8 cellular contexts compared by ENCODE assay signal in genomic region chr1:161119017-161119378, GRCh38. TPM values are rescaled to one million over a fixed set of nuclear protein-coding genes. Genes with fewer than 3 reads are reported as not detected.
DNase-seq lines count a peak whose midpoint lies in the region; ATAC-seq and TF ChIP-seq lines count a peak whose summit lies in the region.

No MANE protein-coding gene starts in this region.

- no peaks in the 10 kb centered on the region for H3K27me3 ChIP-seq in MG63
- H3K27me3 ChIP-seq in lung (ENCODE audit: control insufficient read depth, insufficient read depth), result no peaks in the 10 kb centered on the region

- no peaks in the 10 kb centered on the region for H3K27me3 Mint-ChIP-seq in central memory CD8-positive, alpha-beta T cell

- no peak for ATAC-seq in central memory CD8-positive, alpha-beta T cell (replicated peaks; ENCODE audit: extremely low read depth, poor library complexity, severe bottlenecking)
- ATAC-seq in lung (ENCODE audit: insufficient read depth, low FRiP score) (no peak), HG02759 (IDR thresholded peaks at IDR 0.05; ENCODE audit: unreplicated experiment) (no peak), HG02870 (IDR thresholded peaks at IDR 0.05; ENCODE audit: unreplicated experiment) (no peak)

- peaks cover 49% of the 10 kb centered on the region for H3K36me3 Mint-ChIP-seq in central memory CD8-positive, alpha-beta T cell (ENCODE audit: insufficient read depth)

- DNase-seq in MG63, result peak; percentile 49
- DNase-seq in central memory CD8-positive, alpha-beta T cell (ENCODE audit: low spot score in 2 of 2), result no peak
- DNase-seq in lung (ENCODE audit: low spot score), result no peak
- no peak for DNase-seq in occipital lobe (lab: John Stamatoyannopoulos, UW)

- H3K9me3 ChIP-seq in MG63 (no peaks in the 10 kb centered on the region), lung (ENCODE audit: control insufficient read depth in 2 of 2, insufficient read depth in 1 of 2, low read length in 1 of 2) (no peaks in the 10 kb centered on the region)

- H3K36me3 ChIP-seq in MG63, result peaks cover 77% of the 10 kb centered on the region
- peaks cover 26 to 33% of the 10 kb centered on the region in 2 donors for H3K36me3 ChIP-seq in lung (ENCODE audit: control insufficient read depth in 2 of 2, insufficient read depth in 2 of 2, low read length in 2 of 2)
- peaks cover 1% of the 10 kb centered on the region for H3K36me3 ChIP-seq in urinary bladder (ENCODE audit: insufficient read depth)

- peaks cover 50% of the 10 kb centered on the region for H3K4me1 Mint-ChIP-seq in central memory CD8-positive, alpha-beta T cell

- WGBS in lung, 2 donors, result 35 to 59% methylated on average over 6 of the region's 6 CpGs
- WGBS in urinary bladder, result 26% methylated on average over 6 of the region's 6 CpGs

- no peaks in the 10 kb centered on the region for H3K9me3 Mint-ChIP-seq in central memory CD8-positive, alpha-beta T cell

- TF ChIP-seq CTCF in C4-2B (conservative IDR thresholded peaks at IDR 0.05) (no peak), lung (IDR thresholded peaks at IDR 0.05; ENCODE audit: control extremely low read depth, extremely low read depth) (no peak)

- peak overlapping the region; percentile 97 for H3K4me3 Mint-ChIP-seq in central memory CD8-positive, alpha-beta T cell

- H3K27ac ChIP-seq in C4-2B, result peak overlapping the region; percentile 92
- peak overlapping the region; percentile 90 to 97 for H3K27ac ChIP-seq in lung (ENCODE audit: low read depth in 1 of 2, low read length in 1 of 2)
- H3K27ac ChIP-seq in urinary bladder (ENCODE audit: low read depth), result peak overlapping the region; percentile 32

- H3K27ac Mint-ChIP-seq in central memory CD8-positive, alpha-beta T cell (ENCODE audit: low read depth), result peak overlapping the region; percentile 96

- H3K4me1 ChIP-seq in lung (ENCODE audit: control insufficient read depth in 2 of 2, insufficient read depth in 2 of 2, low read length in 2 of 2), result peaks cover 17 to 24% of the 10 kb centered on the region in 2 donors
- peaks cover 3% of the 10 kb centered on the region for H3K4me1 ChIP-seq in urinary bladder (ENCODE audit: insufficient read depth)

- H3K4me3 ChIP-seq in MG63 (peak overlapping the region; percentile 99), lung (peak overlapping the region; percentile 100), urinary bladder (ENCODE audit: low read depth, low read length) (peak overlapping the region; percentile 64)

RNA-seq across cellular contexts. Expression of gene NIT1, which starts 1.1 kb away (rescaled TPM):
- total RNA-seq in MG63 (2014; rRNA removed; shearing (Covaris generic); ENCODE audit: low replicate concordance), result 8.9 and 14.1 TPM in 2 replicates
- total RNA-seq in lung (10 to 100 TPM; 35.6 to 40.4 TPM), urinary bladder (18.9 TPM), occipital lobe (18.7 TPM)
- polyA plus RNA-seq in lung (10 to 100 TPM; 26.9 to 40.3 TPM), urinary bladder (49.5 TPM)

RNA-seq across cellular contexts. Expression of gene PFDN2, which starts 1.2 kb away (rescaled TPM):
- total RNA-seq in MG63 (2014; rRNA removed; shearing (Covaris generic); ENCODE audit: low replicate concordance), result 32.6 and 36.1 TPM in 2 replicates
- total RNA-seq in lung (10 to 100 TPM; 21.5 to 46.7 TPM), urinary bladder (9.8 TPM), occipital lobe (33.8 TPM)
- polyA plus RNA-seq in lung (100 to 1,000 TPM; 140 to 324 TPM), urinary bladder (108 TPM)

RNA-seq across cellular contexts. Expression of gene DEDD, which starts 13.5 kb away (rescaled TPM):
- total RNA-seq in MG63 (2014; rRNA removed; shearing (Covaris generic); ENCODE audit: low replicate concordance), result 33.2 and 39.8 TPM in 2 replicates
- total RNA-seq in lung, result 10 to 100 TPM; 25.0 to 38.8 TPM
- polyA plus RNA-seq in lung, result 10 to 100 TPM; 19.4 to 36.8 TPM
- 16.9 TPM for total RNA-seq in urinary bladder
- 43.0 TPM for polyA plus RNA-seq in urinary bladder
- 26.8 TPM for total RNA-seq in occipital lobe

RNA-seq across cellular contexts. Expression of gene KLHDC9, which starts 20.8 kb away (rescaled TPM):
- total RNA-seq in MG63 (2014; rRNA removed; shearing (Covaris generic); ENCODE audit: low replicate concordance), result not detected in 2 replicates
- total RNA-seq in lung, result 10 to 100 TPM in 1 of 2 donors, 1 to 10 TPM in 1; 7.1 to 13.0 TPM
- polyA plus RNA-seq in lung, result 1 to 10 TPM; 5.8 to 8.6 TPM
- total RNA-seq in urinary bladder, result 1.3 TPM
- 8.4 TPM for polyA plus RNA-seq in urinary bladder
- total RNA-seq in occipital lobe, result 0.78 TPM

RNA-seq across cellular contexts. Expression of gene NECTIN4, which starts 29.6 kb away (rescaled TPM):
- not detected in 2 replicates for total RNA-seq in MG63 (2014; rRNA removed; shearing (Covaris generic); ENCODE audit: low replicate concordance)
- total RNA-seq in lung (10 to 100 TPM; 11.7 to 12.5 TPM), urinary bladder (12.2 TPM), occipital lobe (not detected)
- polyA plus RNA-seq in lung (1 to 10 TPM; 6.2 to 8.1 TPM), urinary bladder (5.0 TPM)

Comparison
In these comparisons a context has a peak if more than half of its experiments do, and no peak if none do; other contexts are left out.
1. H3K27ac ChIP-seq: peak in every context shown above with its lines; median percentile 94 in lung; 92 in C4-2B; 32 in urinary bladder.